In genomic region chr11:44564198-44564597, GRCh38 we compare ENCODE assay signal across 8 cellular contexts. TPM values are rescaled to one million over a fixed set of nuclear protein-coding genes. Genes with fewer than 3 reads are reported as not detected.
DNase-seq lines count a peak whose midpoint lies in the region; ATAC-seq and TF ChIP-seq lines count a peak whose summit lies in the region.

No MANE protein-coding gene starts in this region.

- TF ChIP-seq POLR2A in breast epithelium (IDR thresholded peaks at IDR 0.05) = no peak

- peaks cover 13 to 21% of the 10 kb centered on the region in 2 donors for H3K4me1 ChIP-seq in breast epithelium

- no peak for DNase-seq in CD4-positive, alpha-beta T cell
- DNase-seq in NCI-H2029 treated with DMSO at 0.1 percent for 48 hours (lab: John Stamatoyannopoulos, UW) (peak; percentile 67), breast epithelium (ENCODE audit: low spot score in 2 of 2) (peak in 1 of 2 donors; percentile 47), anterior cingulate cortex (lab: John Stamatoyannopoulos, UW) (no peak)
- DNase-seq in naive thymus-derived CD8-positive, alpha-beta T cell = no peak

- H3K9me3 Mint-ChIP-seq in CD4-positive, alpha-beta T cell = no peaks in the 10 kb centered on the region
- H3K9me3 Mint-ChIP-seq in naive thymus-derived CD8-positive, alpha-beta T cell = no peaks in the 10 kb centered on the region

- TF ChIP-seq CTCF in CD4-positive, alpha-beta T cell (IDR thresholded peaks at IDR 0.05) = no peak
- no peak for TF ChIP-seq CTCF in breast epithelium (IDR thresholded peaks at IDR 0.05)

- H3K27me3 ChIP-seq in CD4-positive, alpha-beta T cell (ENCODE audit: control insufficient read depth, insufficient read depth, low read length) = no peaks in the 10 kb centered on the region
- H3K27me3 ChIP-seq in breast epithelium = no peaks in the 10 kb centered on the region

- peak overlapping the region; percentile 46 to 82 (median 69) for H3K4me3 ChIP-seq in breast epithelium

- no peak for ATAC-seq in CD4-positive, alpha-beta T cell (ENCODE audit: poor library complexity)
- no peak for ATAC-seq in naive thymus-derived CD8-positive, alpha-beta T cell
- ATAC-seq in GM18517 (IDR thresholded peaks at IDR 0.05; ENCODE audit: unreplicated experiment) = no peak
- ATAC-seq in HG03521 (IDR thresholded peaks at IDR 0.05; ENCODE audit: unreplicated experiment) = no peak
- no peak for ATAC-seq in HG03108 (IDR thresholded peaks at IDR 0.05; ENCODE audit: unreplicated experiment)

- POLR2A ChIA-PET in CD4-positive, alpha-beta T cell (lab: Charles Lee) = interaction anchor here (1.2 to 3.8 kb wide), 5 partner anchors 10 to 53 kb away, joined by 3 to 38 read pairs (median 19); no protein-coding TSS in a partner anchor
- POLR2A ChIA-PET in naive thymus-derived CD8-positive, alpha-beta T cell (lab: Charles Lee) = interaction anchor here (2.4 to 4.9 kb wide), 3 partner anchors 31 to 53 kb away, joined by 6 to 68 read pairs (median 21); no protein-coding TSS in a partner anchor

- peak overlapping the region; percentile 74 for H3K27ac ChIP-seq in CD4-positive, alpha-beta T cell (ENCODE audit: low read depth, low read length)
- H3K27ac ChIP-seq in breast epithelium = peak overlapping the region; percentile 98 to 99

- CTCF ChIA-PET in CD4-positive, alpha-beta T cell (lab: Charles Lee) = interaction anchor here (0.8 to 13.1 kb wide), 2 partner anchors 48 to 53 kb away, joined by 3 to 168 read pairs; no protein-coding TSS in a partner anchor

- peaks cover 76% of the 10 kb centered on the region for H3K4me1 Mint-ChIP-seq in CD4-positive, alpha-beta T cell (ENCODE audit: low read depth)
- peaks cover 18 to 67% (median 51%) of the 10 kb centered on the region in 4 donors for H3K4me1 Mint-ChIP-seq in naive thymus-derived CD8-positive, alpha-beta T cell

- H3K27ac Mint-ChIP-seq in CD4-positive, alpha-beta T cell = peak overlapping the region; percentile 85
- peak overlapping the region in 9 of 10 donors; percentile 64 to 91 (median 82) for H3K27ac Mint-ChIP-seq in naive thymus-derived CD8-positive, alpha-beta T cell

- peak overlapping the region; percentile 95 for H3K4me3 Mint-ChIP-seq in CD4-positive, alpha-beta T cell
- H3K4me3 Mint-ChIP-seq in naive thymus-derived CD8-positive, alpha-beta T cell = peak overlapping the region in 9 of 10 donors; percentile 78 to 91 (median 87)

- H3K36me3 Mint-ChIP-seq in CD4-positive, alpha-beta T cell (ENCODE audit: low read depth) = no peaks in the 10 kb centered on the region
- H3K36me3 Mint-ChIP-seq in naive thymus-derived CD8-positive, alpha-beta T cell = no peaks in the 10 kb centered on the region

- intact Hi-C loops in CD4-positive, alpha-beta T cell (cut with DNase I, micrococcal nuclease) = loop anchor here in 1 of 2 experiments (2.0 to 10.0 kb wide), 3 partner anchors 33 to 791 kb away; partner anchors contain the start of gene PRDM11
- intact Hi-C loops in breast epithelium (cut with DNase I; ENCODE audit: low total_unique reads) = no loop called here

- no peaks in the 10 kb centered on the region for H3K36me3 ChIP-seq in breast epithelium

- no peaks in the 10 kb centered on the region for H3K9me3 ChIP-seq in CD4-positive, alpha-beta T cell (ENCODE audit: control insufficient read depth, low read length)
- H3K9me3 ChIP-seq in breast epithelium = no peaks in the 10 kb centered on the region

- no peaks in the 10 kb centered on the region for H3K27me3 Mint-ChIP-seq in CD4-positive, alpha-beta T cell
- H3K27me3 Mint-ChIP-seq in naive thymus-derived CD8-positive, alpha-beta T cell = no peaks in the 10 kb centered on the region

RNA-seq across cellular contexts. Expression of gene CD82, which starts 1.3 kb away (rescaled TPM):
- 10 to 100 TPM; 33.8 to 37.3 TPM for total RNA-seq in CD4-positive, alpha-beta T cell
- 10 to 100 TPM; 12.0 to 40.4 (median 38.0) TPM for total RNA-seq in breast epithelium
- total RNA-seq in naive thymus-derived CD8-positive, alpha-beta T cell = 10 to 100 TPM; 24.1 to 28.7 TPM
- polyA plus RNA-seq in naive thymus-derived CD8-positive, alpha-beta T cell = 10 to 100 TPM; 21.1 to 29.9 (median 21.1) TPM
